ENCODE assay signal across 31 cellular contexts in the genomic region with DNA sequence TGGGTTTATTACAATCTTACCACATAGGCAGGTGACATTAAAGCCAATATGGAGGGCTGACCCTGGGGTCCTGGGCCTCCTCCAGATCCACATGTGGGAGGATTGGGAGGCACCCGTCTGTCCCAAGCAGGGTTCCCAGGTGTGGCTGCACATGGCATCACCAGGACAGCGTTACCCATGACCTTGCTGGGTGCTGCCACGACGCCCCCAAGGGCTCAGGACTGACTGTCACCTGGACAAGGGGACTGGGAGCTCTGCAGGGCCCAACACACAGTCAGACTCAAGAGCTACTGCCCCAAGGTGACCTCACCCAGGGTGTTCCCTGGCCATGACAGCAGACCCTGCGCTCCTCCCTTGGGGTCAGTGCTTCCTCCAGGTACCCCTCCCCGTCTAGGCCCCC.
"Had no signal": no experiment of that assay in that cellular context is flagged by ENCODE, and none has a peak within 500 bp of the region (broad histone marks: within the 10 kb centered on the region; RNA-seq: fewer than 3 reads in every experiment).

No MANE protein-coding gene starts in this region.

- DNase-seq: activated B cell treated with CpG ODN at 0.5 μM for 24 hours; activated CD4-positive, alpha-beta memory T cell treated with anti-CD3 and anti-CD28 coated beads, Interleukin-2, amount 10 ng/mL, durations not matched to agents 7 days and 5 days; activated CD4-positive, alpha-beta T cell treated with anti-CD3 and anti-CD28 coated beads for 4 hours; activated CD4-positive, alpha-beta T cell treated with anti-CD3 and anti-CD28 coated beads, Interleukin-2, amount 10 ng/mL, durations not matched to agents 24 days and 14 days; activated CD4-positive, alpha-beta T cell treated with anti-CD3 and anti-CD28 coated beads, Interleukin-2, amount 50 U/mL, for 1 hour; activated CD4-positive, alpha-beta T cell treated with anti-CD3 and anti-CD28 coated beads, Interleukin-2, amount 50 U/mL, for 48 hours; activated CD4-positive, CD25-positive, alpha-beta regulatory T cell treated with anti-CD3 and anti-CD28 coated beads, Interleukin-2, amount 50 U/mL, for 72 hours; activated CD8-positive, alpha-beta memory T cell treated with anti-CD3 and anti-CD28 coated beads for 24 hours; activated CD8-positive, alpha-beta memory T cell treated with anti-CD3 and anti-CD28 coated beads, Interleukin-2, amount 10 ng/mL, durations not matched to agents 7 days and 5 days; activated CD8-positive, alpha-beta memory T cell treated with anti-CD3 and anti-CD28 coated beads, Interleukin-2, amount 50 U/mL, for 48 hours; activated CD8-positive, alpha-beta T cell treated with anti-CD3 and anti-CD28 coated beads, Interleukin-2, amount 10 ng/mL, durations not matched to agents 7 days and 5 days; activated effector memory CD4-positive, alpha-beta T cell treated with Interleukin-2 at 50 U/mL for 16 hours; activated gamma-delta T cell; activated naive CD4-positive, alpha-beta T cell treated with anti-CD3 and anti-CD28 coated beads, Interleukin-2, amount 10 ng/mL, durations not matched to agents 7 days and 5 days; activated naive CD4-positive, alpha-beta T cell treated with Interleukin-2 at 50 U/mL for 16 hours; activated naive CD8-positive, alpha-beta T cell treated with anti-CD3 and anti-CD28 coated beads, Interleukin-2, amount 10 ng/mL, durations not matched to agents 7 days and 5 days; activated naive CD8-positive, alpha-beta T cell treated with anti-CD3 and anti-CD28 coated beads, Interleukin-2, amount 50 U/mL, for 24 hours; activated T-cell treated with anti-CD3 and anti-CD28 coated beads, Interleukin-2, amount 50 U/mL, for 24 hours; activated T-cell treated with anti-CD3 and anti-CD28 coated beads, Interleukin-2, amount 50 U/mL, for 48 hours; amygdala; anterior cingulate cortex; central memory CD4-positive, alpha-beta T cell; T-cell; T-helper 17 cell; T-helper 9 cell had no signal

- H3K27ac ChIP-seq: ascending aorta, VCaP had no signal

- H3K4me3 Mint-ChIP-seq: activated B cell treated with CpG ODN at 0.5 μM for 24 hours; activated CD4-positive, alpha-beta memory T cell treated with anti-CD3 and anti-CD28 coated beads, Interleukin-2, amount 10 ng/mL, durations not matched to agents 7 days and 5 days; activated CD4-positive, alpha-beta T cell treated with anti-CD3 and anti-CD28 coated beads, Interleukin-2, amount 10 ng/mL, durations not matched to agents 24 days and 14 days; activated CD8-positive, alpha-beta memory T cell treated with anti-CD3 and anti-CD28 coated beads, Interleukin-2, amount 10 ng/mL, durations not matched to agents 7 days and 5 days; activated CD8-positive, alpha-beta T cell treated with anti-CD3 and anti-CD28 coated beads, Interleukin-2, amount 10 ng/mL, durations not matched to agents 7 days and 5 days; activated naive CD4-positive, alpha-beta T cell treated with anti-CD3 and anti-CD28 coated beads, Interleukin-2, amount 10 ng/mL, durations not matched to agents 7 days and 5 days; activated naive CD4-positive, alpha-beta T cell treated with anti-CD3 and anti-CD28 coated beads, Interleukin-2, amount 50 U/mL, for 24 hours; activated naive CD8-positive, alpha-beta T cell; activated naive CD8-positive, alpha-beta T cell treated with anti-CD3 and anti-CD28 coated beads, Interleukin-2, amount 10 ng/mL, durations not matched to agents 7 days and 5 days; activated naive CD8-positive, alpha-beta T cell treated with anti-CD3 and anti-CD28 coated beads, Interleukin-2, amount 50 U/mL, for 24 hours; activated T-cell treated with anti-CD3 and anti-CD28 coated beads, Interleukin-2, amount 50 U/mL, for 24 hours; brain; T-cell; T-helper 17 cell had no signal

- H3K9me3 ChIP-seq: ascending aorta had no signal

- H3K4me3 ChIP-seq: ascending aorta had no signal

- H3K27me3 Mint-ChIP-seq: activated B cell treated with CpG ODN at 0.5 μM for 24 hours; activated CD4-positive, alpha-beta memory T cell treated with anti-CD3 and anti-CD28 coated beads, Interleukin-2, amount 10 ng/mL, durations not matched to agents 7 days and 5 days; activated CD4-positive, alpha-beta T cell treated with anti-CD3 and anti-CD28 coated beads, Interleukin-2, amount 10 ng/mL, durations not matched to agents 24 days and 14 days; activated CD8-positive, alpha-beta memory T cell treated with anti-CD3 and anti-CD28 coated beads, Interleukin-2, amount 10 ng/mL, durations not matched to agents 7 days and 5 days; activated naive CD4-positive, alpha-beta T cell treated with anti-CD3 and anti-CD28 coated beads, Interleukin-2, amount 10 ng/mL, durations not matched to agents 7 days and 5 days; activated naive CD4-positive, alpha-beta T cell treated with anti-CD3 and anti-CD28 coated beads, Interleukin-2, amount 50 U/mL, for 24 hours; activated naive CD8-positive, alpha-beta T cell; activated naive CD8-positive, alpha-beta T cell treated with anti-CD3 and anti-CD28 coated beads, Interleukin-2, amount 10 ng/mL, durations not matched to agents 7 days and 5 days; activated naive CD8-positive, alpha-beta T cell treated with anti-CD3 and anti-CD28 coated beads, Interleukin-2, amount 50 U/mL, for 24 hours; activated T-cell treated with anti-CD3 and anti-CD28 coated beads, Interleukin-2, amount 50 U/mL, for 24 hours; T-cell had no signal

- H3K36me3 Mint-ChIP-seq: activated CD8-positive, alpha-beta memory T cell treated with anti-CD3 and anti-CD28 coated beads, Interleukin-2, amount 10 ng/mL, durations not matched to agents 7 days and 5 days; activated naive CD4-positive, alpha-beta T cell treated with anti-CD3 and anti-CD28 coated beads, Interleukin-2, amount 10 ng/mL, durations not matched to agents 7 days and 5 days; activated naive CD4-positive, alpha-beta T cell treated with anti-CD3 and anti-CD28 coated beads, Interleukin-2, amount 50 U/mL, for 24 hours; activated naive CD8-positive, alpha-beta T cell; activated naive CD8-positive, alpha-beta T cell treated with anti-CD3 and anti-CD28 coated beads, Interleukin-2, amount 10 ng/mL, durations not matched to agents 7 days and 5 days; brain; T-cell had no signal

- H3K4me1 ChIP-seq: ascending aorta had no signal

- H3K27me3 ChIP-seq: ascending aorta had no signal

- H3K36me3 ChIP-seq: ascending aorta had no signal

- H3K9me3 Mint-ChIP-seq: activated B cell treated with CpG ODN at 0.5 μM for 24 hours; activated CD4-positive, alpha-beta memory T cell treated with anti-CD3 and anti-CD28 coated beads, Interleukin-2, amount 10 ng/mL, durations not matched to agents 7 days and 5 days; activated CD4-positive, alpha-beta T cell treated with anti-CD3 and anti-CD28 coated beads, Interleukin-2, amount 10 ng/mL, durations not matched to agents 24 days and 14 days; activated naive CD4-positive, alpha-beta T cell treated with anti-CD3 and anti-CD28 coated beads, Interleukin-2, amount 10 ng/mL, durations not matched to agents 7 days and 5 days; activated naive CD4-positive, alpha-beta T cell treated with anti-CD3 and anti-CD28 coated beads, Interleukin-2, amount 50 U/mL, for 24 hours; activated naive CD8-positive, alpha-beta T cell treated with anti-CD3 and anti-CD28 coated beads, Interleukin-2, amount 10 ng/mL, durations not matched to agents 7 days and 5 days; activated naive CD8-positive, alpha-beta T cell treated with anti-CD3 and anti-CD28 coated beads, Interleukin-2, amount 50 U/mL, for 24 hours; activated T-cell treated with anti-CD3 and anti-CD28 coated beads, Interleukin-2, amount 50 U/mL, for 24 hours; activated T-helper 2 cell treated with anti-CD3 and anti-CD28 coated beads, Interferon-gamma antibody, Interleukin-2, Interleukin-4, amounts not matched to agents 10 μg/mL and 5 μg/mL and 100 μg/mL, durations not matched to agents 14 hours and 24 hours and 36 hours; T-cell had no signal

- H3K4me1 Mint-ChIP-seq: activated B cell treated with CpG ODN at 0.5 μM for 24 hours; activated CD4-positive, alpha-beta memory T cell treated with anti-CD3 and anti-CD28 coated beads, Interleukin-2, amount 10 ng/mL, durations not matched to agents 7 days and 5 days; activated CD4-positive, alpha-beta T cell treated with anti-CD3 and anti-CD28 coated beads, Interleukin-2, amount 10 ng/mL, durations not matched to agents 24 days and 14 days; activated CD8-positive, alpha-beta memory T cell treated with anti-CD3 and anti-CD28 coated beads, Interleukin-2, amount 10 ng/mL, durations not matched to agents 7 days and 5 days; activated naive CD4-positive, alpha-beta T cell treated with anti-CD3 and anti-CD28 coated beads, Interleukin-2, amount 10 ng/mL, durations not matched to agents 7 days and 5 days; activated naive CD4-positive, alpha-beta T cell treated with anti-CD3 and anti-CD28 coated beads, Interleukin-2, amount 50 U/mL, for 24 hours; activated naive CD8-positive, alpha-beta T cell treated with anti-CD3 and anti-CD28 coated beads, Interleukin-2, amount 10 ng/mL, durations not matched to agents 7 days and 5 days; activated naive CD8-positive, alpha-beta T cell treated with anti-CD3 and anti-CD28 coated beads, Interleukin-2, amount 50 U/mL, for 24 hours; T-cell; T-helper 17 cell had no signal

- H3K27ac Mint-ChIP-seq: activated B cell treated with CpG ODN at 0.5 μM for 24 hours; activated CD4-positive, alpha-beta memory T cell treated with anti-CD3 and anti-CD28 coated beads, Interleukin-2, amount 10 ng/mL, durations not matched to agents 7 days and 5 days; activated CD4-positive, alpha-beta T cell treated with anti-CD3 and anti-CD28 coated beads, Interleukin-2, amount 10 ng/mL, durations not matched to agents 24 days and 14 days; activated CD8-positive, alpha-beta memory T cell treated with anti-CD3 and anti-CD28 coated beads, Interleukin-2, amount 10 ng/mL, durations not matched to agents 7 days and 5 days; activated CD8-positive, alpha-beta T cell treated with anti-CD3 and anti-CD28 coated beads, Interleukin-2, amount 10 ng/mL, durations not matched to agents 7 days and 5 days; activated naive CD4-positive, alpha-beta T cell treated with anti-CD3 and anti-CD28 coated beads, Interleukin-2, amount 10 ng/mL, durations not matched to agents 7 days and 5 days; activated naive CD4-positive, alpha-beta T cell treated with anti-CD3 and anti-CD28 coated beads, Interleukin-2, amount 50 U/mL, for 24 hours; activated naive CD8-positive, alpha-beta T cell; activated naive CD8-positive, alpha-beta T cell treated with anti-CD3 and anti-CD28 coated beads, Interleukin-2, amount 10 ng/mL, durations not matched to agents 7 days and 5 days; activated naive CD8-positive, alpha-beta T cell treated with anti-CD3 and anti-CD28 coated beads, Interleukin-2, amount 50 U/mL, for 24 hours; activated T-cell treated with anti-CD3 and anti-CD28 coated beads, Interleukin-2, amount 50 U/mL, for 24 hours; activated T-helper 2 cell treated with anti-CD3 and anti-CD28 coated beads, Interferon-gamma antibody, Interleukin-2, Interleukin-4, amounts not matched to agents 10 μg/mL and 5 μg/mL and 100 μg/mL, durations not matched to agents 14 hours and 24 hours and 36 hours; T-cell; T-helper 17 cell had no signal
